11 cellular contexts compared by ENCODE assay signal in genomic region chr6:28802417-28803336, GRCh38.
DNase-seq lines count a peak whose midpoint lies in the region; FAIRE-seq and TF ChIP-seq lines count a peak whose summit lies in the region.
"Had no signal": no experiment of that assay in that cellular context is flagged by ENCODE, and none has a peak within 500 bp of the region (broad histone marks: within the 10 kb centered on the region; RNA-seq: fewer than 3 reads in every experiment).

No MANE protein-coding gene starts in this region.

- 30 to 38% (median 35%) methylated on average over 25 of the region's 25 CpGs for WGBS in adrenal gland, 4 donors

- H3K9me3 ChIP-seq in adrenal gland (replicated peaks in 1 of 3), result no peaks in the 10 kb centered on the region
- H3K9me3 ChIP-seq: neutrophil, upper lobe of left lung had no signal

- H3K36me3 ChIP-seq in adrenal gland (replicated peaks in 1 of 2), result no peaks in the 10 kb centered on the region
- H3K36me3 ChIP-seq: neutrophil, upper lobe of left lung had no signal

- intact Hi-C loops in adrenal gland (cut with DNase I), result no loop called here

- FAIRE-seq in H54 (lab: Jason Lieb, UNC), result peak; percentile 98

- DNase-seq in AG10803 (ENCODE audit: low read depth) (peak; percentile 37), H54 (ENCODE audit: insufficient read length, low spot score) (no peak), NCI-H748 (lab: John Stamatoyannopoulos, UW; ENCODE audit: unreplicated experiment) (peak; percentile 67), epithelial cell of esophagus (ENCODE audit: low read depth) (peak; percentile 66), HPDE6-E6E7 (ENCODE audit: extremely low spot score) (no peak), adrenal gland (no peak)
- DNase-seq in stimulated activated naive CD4-positive, alpha-beta T cell (lab: John Stamatoyannopoulos, UW), result no peak
- no peak for DNase-seq in activated CD4-positive, alpha-beta T cell treated with anti-CD3 and anti-CD28 coated beads, Interleukin-2, amount 50 U/mL, for 4 hours
- DNase-seq: NCI-H510A treated with DMSO at 0.1 percent for 48 hours had no signal

- H3K27me3 ChIP-seq in adrenal gland, result peaks cover 31% of the 10 kb centered on the region

- TF ChIP-seq POLR2A in H54 (IDR thresholded peaks at IDR 0.05; ENCODE audit: low read depth, low read length) (no peak), adrenal gland (IDR thresholded peaks at IDR 0.05) (no peak)

- H3K4me3 ChIP-seq in AG10803 (ENCODE audit: low read length) (no peak overlapping the region), epithelial cell of esophagus (ENCODE audit: low read length) (no peak overlapping the region), adrenal gland (no peak overlapping the region)
- H3K4me3 ChIP-seq: upper lobe of left lung had no signal

- H3K27ac ChIP-seq in adrenal gland, result no peak overlapping the region
- H3K27ac ChIP-seq: neutrophil, upper lobe of left lung had no signal

- H3K4me1 ChIP-seq in adrenal gland (replicated peaks in 1 of 2), result no peaks in the 10 kb centered on the region
- H3K4me1 ChIP-seq: upper lobe of left lung had no signal

- TF ChIP-seq CTCF in AG10803 (conservative IDR thresholded peaks at IDR 0.05; ENCODE audit: low read length), result no peak
- TF ChIP-seq CTCF in epithelial cell of esophagus (IDR thresholded peaks at IDR 0.05; ENCODE audit: insufficient read depth, low read depth, low read length, missing control alignments), result no peak
- TF ChIP-seq CTCF in adrenal gland (IDR thresholded peaks at IDR 0.05), result no peak

Comparison
In these comparisons a context has a peak if more than half of its experiments do, and no peak if none do; other contexts are left out.
1. DNase-seq: peak in AG10803 (single experiment), NCI-H748 (single experiment) and epithelial cell of esophagus (single experiment); none in H54 (single experiment), stimulated activated naive CD4-positive, alpha-beta T cell (0 of 6), activated CD4-positive, alpha-beta T cell treated with anti-CD3 and anti-CD28 coated beads, Interleukin-2, amount 50 U/mL, for 4 hours (0 of 2), HPDE6-E6E7 (single experiment) and adrenal gland (0 of 7).